In genomic region chr10:30392564-30392990, GRCh38 we compare ENCODE assay signal across 8 cellular contexts. TPM values are rescaled to one million over a fixed set of nuclear protein-coding genes. Genes with fewer than 3 reads are reported as not detected.
DNase-seq lines count a peak whose midpoint lies in the region; ATAC-seq and TF ChIP-seq lines count a peak whose summit lies in the region.

No MANE protein-coding gene starts in this region.

- H3K36me3 Mint-ChIP-seq in activated CD8-positive, alpha-beta T cell treated with anti-CD3 and anti-CD28 coated beads, Interleukin-2, amount 10 ng/mL, durations not matched to agents 7 days and 5 days (ENCODE audit: low read depth), result no peaks in the 10 kb centered on the region

- H3K27ac Mint-ChIP-seq in activated CD8-positive, alpha-beta T cell treated with anti-CD3 and anti-CD28 coated beads, Interleukin-2, amount 10 ng/mL, durations not matched to agents 7 days and 5 days, result peak overlapping the region; percentile 54

- peaks cover 2% of the 10 kb centered on the region for H3K4me1 ChIP-seq in effector memory CD4-positive, alpha-beta T cell (ENCODE audit: control insufficient read depth, insufficient read depth, low read length, poor library complexity, severe bottlenecking)

- DNase-seq in AG04450 (ENCODE audit: low read depth, low spot score) (peak; percentile 15), NCI-H82 (lab: John Stamatoyannopoulos, UW) (peak; percentile 80), mesenteric fat pad (ENCODE audit: low spot score) (peak; percentile 93)
- DNase-seq in activated CD8-positive, alpha-beta T cell treated with anti-CD3 and anti-CD28 coated beads, Interleukin-2, amount 10 ng/mL, durations not matched to agents 7 days and 5 days, result peak; percentile 84
- DNase-seq in effector memory CD4-positive, alpha-beta T cell, result peak; percentile 44 to 63 (median 53)
- DNase-seq in stimulated activated CD8-positive, alpha-beta memory T cell treated with anti-CD3 and anti-CD28 coated beads, Interleukin-15, amount 100 ng/mL, for 24 hours (ENCODE audit: low read depth), result peak; percentile 56

- H3K36me3 ChIP-seq in effector memory CD4-positive, alpha-beta T cell (ENCODE audit: control insufficient read depth, insufficient read depth, low read length), result no peaks in the 10 kb centered on the region

- H3K27me3 ChIP-seq in AG04450 (ENCODE audit: control insufficient read depth, insufficient read depth, low read length), result peaks cover 24% of the 10 kb centered on the region
- no peaks in the 10 kb centered on the region for H3K27me3 ChIP-seq in effector memory CD4-positive, alpha-beta T cell (replicated peaks; ENCODE audit: control insufficient read depth, insufficient read depth, low read length, poor library complexity, severe bottlenecking)

- peak; percentile 94 for TF ChIP-seq CTCF in AG04450 (IDR thresholded peaks at IDR 0.05; ENCODE audit: low read depth, low read length)

- H3K9me3 Mint-ChIP-seq in activated CD8-positive, alpha-beta T cell treated with anti-CD3 and anti-CD28 coated beads, Interleukin-2, amount 10 ng/mL, durations not matched to agents 7 days and 5 days (ENCODE audit: insufficient read depth), result no peaks in the 10 kb centered on the region

- peak overlapping the region; percentile 35 for H3K4me3 Mint-ChIP-seq in activated CD8-positive, alpha-beta T cell treated with anti-CD3 and anti-CD28 coated beads, Interleukin-2, amount 10 ng/mL, durations not matched to agents 7 days and 5 days

- peaks cover 29% of the 10 kb centered on the region for H3K27me3 Mint-ChIP-seq in activated CD8-positive, alpha-beta T cell treated with anti-CD3 and anti-CD28 coated beads, Interleukin-2, amount 10 ng/mL, durations not matched to agents 7 days and 5 days (ENCODE audit: low read depth)

- CTCF ChIA-PET in AG04450 (lab: Charles Lee), result interaction anchor here (0.6 to 8.4 kb wide), 8 partner anchors 11 to 246 kb away, joined by 3 to 131 read pairs (median 10); no protein-coding TSS in a partner anchor
- CTCF ChIA-PET in activated CD8-positive, alpha-beta T cell treated with anti-CD3 and anti-CD28 coated beads, Interleukin-2, amount 10 ng/mL, durations not matched to agents 7 days and 5 days (lab: Charles Lee), result interaction anchor here (0.7 to 9.7 kb wide), 32 partner anchors 10 to 393 kb away, joined by 3 to 149 read pairs (median 4); no protein-coding TSS in a partner anchor

- H3K4me3 ChIP-seq in AG04450 (ENCODE audit: low read depth, low read length), result 0 out of 2 replicates have a peak overlapping the region, but pooled peaks have one; percentile 7
- H3K4me3 ChIP-seq in effector memory CD4-positive, alpha-beta T cell (ENCODE audit: insufficient read depth, low read depth, low read length, poor library complexity, severe bottlenecking), result no peak overlapping the region

- no peak overlapping the region for H3K27ac ChIP-seq in AG04450 (ENCODE audit: low read depth, low read length)
- no peak overlapping the region for H3K27ac ChIP-seq in effector memory CD4-positive, alpha-beta T cell (ENCODE audit: insufficient read depth, low read length, poor library complexity, severe bottlenecking)

- H3K4me1 Mint-ChIP-seq in activated CD8-positive, alpha-beta T cell treated with anti-CD3 and anti-CD28 coated beads, Interleukin-2, amount 10 ng/mL, durations not matched to agents 7 days and 5 days (ENCODE audit: low read depth), result peaks cover 16% of the 10 kb centered on the region

- POLR2A ChIA-PET in AG04450 (lab: Yijun Ruan, JAX), result no interaction called here
- POLR2A ChIA-PET in activated CD8-positive, alpha-beta T cell treated with anti-CD3 and anti-CD28 coated beads, Interleukin-2, amount 10 ng/mL, durations not matched to agents 7 days and 5 days (lab: Charles Lee), result no interaction called here

- ATAC-seq in GM18867 (IDR thresholded peaks at IDR 0.05; ENCODE audit: unreplicated experiment) (peak; percentile 96), HG03135 (IDR thresholded peaks at IDR 0.05; ENCODE audit: unreplicated experiment) (peak; percentile 94)
- peak; percentile 100 for ATAC-seq in activated CD8-positive, alpha-beta T cell treated with anti-CD3 and anti-CD28 coated beads, Interleukin-2, amount 10 ng/mL, durations not matched to agents 7 days and 5 days

- H3K9me3 ChIP-seq in AG04450 (ENCODE audit: control insufficient read depth, insufficient read depth, low read length), result no peaks in the 10 kb centered on the region
- H3K9me3 ChIP-seq in effector memory CD4-positive, alpha-beta T cell (ENCODE audit: control insufficient read depth, low read length), result no peaks in the 10 kb centered on the region

RNA-seq across cellular contexts. Expression of gene MAP3K8, which starts 41.4 kb away (rescaled TPM):
- 4.3 and 5.3 TPM in 2 replicates for polyA plus RNA-seq in AG04450 (2011; rRNA removed)
- polyA minus RNA-seq in AG04450 (2011; rRNA and poly(A)+ RNA removed), result 4.3 and 4.8 TPM in 2 replicates
- total RNA-seq in activated CD8-positive, alpha-beta T cell treated with anti-CD3 and anti-CD28 coated beads, Interleukin-2, amount 10 ng/mL, durations not matched to agents 7 days and 5 days, result 10 to 100 TPM; 26.0 to 27.7 TPM
- total RNA-seq in mesenteric fat pad, result 99.7 TPM

RNA-seq across cellular contexts. Expression of gene MTPAP, which starts 43.5 kb away (rescaled TPM):
- 8.5 and 10.7 TPM in 2 replicates for polyA plus RNA-seq in AG04450 (2011; rRNA removed)
- polyA minus RNA-seq in AG04450 (2011; rRNA and poly(A)+ RNA removed), result 6.4 and 9.9 TPM in 2 replicates
- 10 to 100 TPM; 32.6 to 33.2 TPM for total RNA-seq in activated CD8-positive, alpha-beta T cell treated with anti-CD3 and anti-CD28 coated beads, Interleukin-2, amount 10 ng/mL, durations not matched to agents 7 days and 5 days
- 26.5 TPM for total RNA-seq in mesenteric fat pad

Comparison
In these comparisons a context has a peak if more than half of its experiments do, and no peak if none do; other contexts are left out.
1. DNase-seq: peak in every context shown above with its lines; median percentile 93 in mesenteric fat pad; 84 in activated CD8-positive, alpha-beta T cell treated with anti-CD3 and anti-CD28 coated beads, Interleukin-2, amount 10 ng/mL, durations not matched to agents 7 days and 5 days; 80 in NCI-H82; 56 in stimulated activated CD8-positive, alpha-beta memory T cell treated with anti-CD3 and anti-CD28 coated beads, Interleukin-15, amount 100 ng/mL, for 24 hours; 53 in effector memory CD4-positive, alpha-beta T cell; 15 in AG04450.